ENCODE assay signal across 26 cellular contexts in the genomic region with DNA sequence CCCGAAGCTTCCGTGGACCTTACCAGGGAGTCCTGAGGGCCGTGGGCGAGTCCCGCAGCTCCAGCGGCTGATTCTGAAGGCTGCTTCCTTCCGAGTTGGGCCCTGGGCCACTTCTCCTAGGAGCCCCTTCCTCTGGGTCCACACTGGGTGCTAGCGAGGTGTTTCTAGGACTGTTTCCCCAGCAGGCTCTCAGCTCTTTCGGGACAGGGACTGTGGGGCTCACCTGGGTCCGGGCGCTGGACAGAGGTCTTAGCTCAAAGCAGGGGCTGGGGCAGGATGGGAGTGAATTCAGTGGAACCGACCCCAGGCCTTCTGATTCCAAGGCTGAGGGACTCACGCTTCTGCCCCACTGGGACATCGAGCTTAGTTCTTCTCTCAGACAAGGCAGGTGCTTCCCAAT. TPM values are rescaled to one million over a fixed set of nuclear protein-coding genes. Genes with fewer than 3 reads are reported as not detected.
DNase-seq lines count a peak whose midpoint lies in the region; ATAC-seq, FAIRE-seq and TF ChIP-seq lines count a peak whose summit lies in the region.
"Had no signal": no experiment of that assay in that cellular context is flagged by ENCODE, and none has a peak within 500 bp of the region (broad histone marks: within the 10 kb centered on the region; RNA-seq: fewer than 3 reads in every experiment).

No MANE protein-coding gene starts in this region.

- H2AFZ ChIP-seq in SK-N-SH (ENCODE audit: low read depth) = no peak overlapping the region
- H2AFZ ChIP-seq: GM23338 had no signal

- CTCF ChIA-PET in SK-N-SH (lab: Yijun Ruan, JAX) = interaction anchor here (1.6 kb wide), 1 partner anchor 226 kb away, joined by 4 read pairs; no protein-coding TSS in a partner anchor

- H3K4me1 Mint-ChIP-seq in activated naive CD8-positive, alpha-beta T cell treated with anti-CD3 and anti-CD28 coated beads, Interleukin-2, amount 10 ng/mL, durations not matched to agents 7 days and 5 days = no peaks in the 10 kb centered on the region
- no peaks in the 10 kb centered on the region for H3K4me1 Mint-ChIP-seq in activated naive CD8-positive, alpha-beta T cell treated with anti-CD3 and anti-CD28 coated beads for 36 hours

- H3K4me3 Mint-ChIP-seq in activated naive CD8-positive, alpha-beta T cell treated with anti-CD3 and anti-CD28 coated beads, Interleukin-2, amount 10 ng/mL, durations not matched to agents 7 days and 5 days = no peak overlapping the region
- no peak overlapping the region for H3K4me3 Mint-ChIP-seq in activated naive CD8-positive, alpha-beta T cell treated with anti-CD3 and anti-CD28 coated beads for 36 hours
- H3K4me3 Mint-ChIP-seq: activated naive CD8-positive, alpha-beta T cell; activated T-cell treated with anti-CD3 and anti-CD28 coated beads, Interleukin-2, amount 50 U/mL, for 72 hours; GM23338; memory B cell; naive B cell had no signal

- H3K9me3 Mint-ChIP-seq in activated naive CD8-positive, alpha-beta T cell treated with anti-CD3 and anti-CD28 coated beads, Interleukin-2, amount 10 ng/mL, durations not matched to agents 7 days and 5 days = no peaks in the 10 kb centered on the region
- no peaks in the 10 kb centered on the region for H3K9me3 Mint-ChIP-seq in activated naive CD8-positive, alpha-beta T cell treated with anti-CD3 and anti-CD28 coated beads for 36 hours
- H3K9me3 Mint-ChIP-seq: activated T-cell treated with anti-CD3 and anti-CD28 coated beads, Interleukin-2, amount 50 U/mL, for 72 hours; GM23338; memory B cell; naive B cell had no signal

- no peaks in the 10 kb centered on the region for H3K36me3 Mint-ChIP-seq in activated naive CD8-positive, alpha-beta T cell treated with anti-CD3 and anti-CD28 coated beads, Interleukin-2, amount 10 ng/mL, durations not matched to agents 7 days and 5 days
- no peaks in the 10 kb centered on the region for H3K36me3 Mint-ChIP-seq in activated naive CD8-positive, alpha-beta T cell treated with anti-CD3 and anti-CD28 coated beads for 36 hours
- H3K36me3 Mint-ChIP-seq: activated naive CD8-positive, alpha-beta T cell; memory B cell; naive B cell had no signal

- TF ChIP-seq RAD21 in SK-N-SH (IDR thresholded peaks at IDR 0.05; ENCODE audit: low read length) = no peak

- H3K79me2 ChIP-seq in SK-N-SH (ENCODE audit: insufficient read depth) = no peaks in the 10 kb centered on the region

- H3K9me3 ChIP-seq in WERI-Rb-1 (ENCODE audit: severe bottlenecking) = no peaks in the 10 kb centered on the region
- H3K9me3 ChIP-seq in kidney (ENCODE audit: control insufficient read depth in 1 of 2, low read length in 2 of 2) = no peaks in the 10 kb centered on the region
- H3K9me3 ChIP-seq in SK-N-SH = no peaks in the 10 kb centered on the region
- H3K9me3 ChIP-seq: esophagus squamous epithelium, gastroesophageal sphincter, SJSA1, vagina had no signal

- peak; percentile 21 for DNase-seq in activated naive CD8-positive, alpha-beta T cell treated with anti-CD3 and anti-CD28 coated beads, Interleukin-2, amount 10 ng/mL, durations not matched to agents 7 days and 5 days
- DNase-seq in activated naive CD8-positive, alpha-beta T cell treated with anti-CD3 and anti-CD28 coated beads for 36 hours = no peak
- DNase-seq in WERI-Rb-1 = no peak
- peak; percentile 45 for DNase-seq in kidney
- DNase-seq in stimulated activated CD8-positive, alpha-beta memory T cell treated with anti-CD3 and anti-CD28 coated beads, Interleukin-4, amount 100 ng/mL, for 48 hours = peak; percentile 5
- no peak for DNase-seq in SKM-1 treated with dmso at 0.1 percent for 144 hours (lab: John Stamatoyannopoulos, UW; ENCODE audit: unreplicated experiment)
- no peak for DNase-seq in NCI-H526 treated with DMSO at 0.1 percent for 48 hours (lab: John Stamatoyannopoulos, UW)
- no peak for DNase-seq in SK-N-SH
- DNase-seq: activated T-cell treated with anti-CD3 and anti-CD28 coated beads, Interleukin-2, amount 50 U/mL, for 72 hours; C1 segment of cervical spinal cord; effector memory CD4-positive, alpha-beta T cell; esophagus squamous epithelium; naive B cell; NCI-H1105 treated with DMSO at 0.1 percent for 48 hours; NCI-H446 treated with DMSO at 0.1 percent for 48 hours; right cardiac atrium; T-helper 2 cell had no signal

- H3K27ac ChIP-seq in WERI-Rb-1 (peak overlapping the region; percentile 35), kidney (ENCODE audit: low read depth in 2 of 2, low read length in 2 of 2) (no peak overlapping the region), SK-N-SH (ENCODE audit: low read depth in 2 of 2, low read length in 1 of 2) (no peak overlapping the region)
- H3K27ac ChIP-seq: esophagus squamous epithelium, gastroesophageal sphincter, HL-60, SJSA1, vagina had no signal

- H3K4me3 ChIP-seq in WERI-Rb-1 (ENCODE audit: low read depth, low read length) (no peak overlapping the region), kidney (ENCODE audit: low read length in 2 of 2) (no peak overlapping the region), SK-N-SH (ENCODE audit: low read depth in 2 of 2, low read length in 1 of 2) (no peak overlapping the region)
- H3K4me3 ChIP-seq: esophagus squamous epithelium, gastroesophageal sphincter, GM23338, SJSA1, vagina had no signal

- WGBS in SK-N-SH (ENCODE audit: low lambda C conversion rate) = 81% methylated on average over 6 of the region's 14 CpGs

- no peaks in the 10 kb centered on the region for H3K4me1 ChIP-seq in kidney (ENCODE audit: control insufficient read depth in 1 of 2, insufficient read depth in 1 of 2, low read depth in 1 of 2, low read length in 2 of 2)
- no peaks in the 10 kb centered on the region for H3K4me1 ChIP-seq in SK-N-SH (ENCODE audit: control insufficient read depth in 1 of 2, insufficient read depth in 2 of 2, low read depth in 1 of 2, low read length in 1 of 2)
- H3K4me1 ChIP-seq: gastroesophageal sphincter, SJSA1, vagina had no signal

- intact Hi-C loops in kidney (cut with DNase I) = no loop called here

- H4K20me1 ChIP-seq in SK-N-SH (ENCODE audit: insufficient read depth) = no peaks in the 10 kb centered on the region

- no peaks in the 10 kb centered on the region for H3F3A ChIP-seq in SK-N-SH (replicated peaks; ENCODE audit: insufficient read depth)

- H3K9ac ChIP-seq in kidney (ENCODE audit: low read length in 2 of 2) (no peak overlapping the region), SK-N-SH (no peak overlapping the region)

- TF ChIP-seq CTCF in WERI-Rb-1 (IDR thresholded peaks at IDR 0.05; ENCODE audit: low read depth, low read length) (no peak), kidney (IDR thresholded peaks at IDR 0.05; ENCODE audit: borderline replicate concordance, extremely low read depth, insufficient read depth) (no peak), SK-N-SH (IDR thresholded peaks at IDR 0.05) (no peak)

- H3K9me2 ChIP-seq in SK-N-SH = no peaks in the 10 kb centered on the region

- POLR2A ChIA-PET in activated naive CD8-positive, alpha-beta T cell treated with anti-CD3 and anti-CD28 coated beads, Interleukin-2, amount 10 ng/mL, durations not matched to agents 7 days and 5 days (lab: Charles Lee) = no interaction called here
- POLR2A ChIA-PET in SK-N-SH (lab: Yijun Ruan, JAX) = no interaction called here

- no peak for FAIRE-seq in kidney (lab: Jason Lieb, UNC)
- FAIRE-seq: keratinocyte had no signal

- no peak for ATAC-seq in activated naive CD8-positive, alpha-beta T cell treated with anti-CD3 and anti-CD28 coated beads, Interleukin-2, amount 10 ng/mL, durations not matched to agents 7 days and 5 days (ENCODE audit: low read depth)
- ATAC-seq: activated T-cell treated with anti-CD3 and anti-CD28 coated beads, Interleukin-2, amount 50 U/mL, for 72 hours; gastroesophageal sphincter; GM23338; Panc1 had no signal

- H3K27ac Mint-ChIP-seq in activated naive CD8-positive, alpha-beta T cell treated with anti-CD3 and anti-CD28 coated beads, Interleukin-2, amount 10 ng/mL, durations not matched to agents 7 days and 5 days = no peak overlapping the region
- H3K27ac Mint-ChIP-seq in activated naive CD8-positive, alpha-beta T cell treated with anti-CD3 and anti-CD28 coated beads for 36 hours = no peak overlapping the region
- H3K27ac Mint-ChIP-seq: activated naive CD8-positive, alpha-beta T cell; GM23338; memory B cell had no signal

- H3K27me3 ChIP-seq in WERI-Rb-1 (ENCODE audit: insufficient read depth, low read depth, severe bottlenecking) (no peaks in the 10 kb centered on the region), SK-N-SH (ENCODE audit: insufficient read depth) (no peaks in the 10 kb centered on the region)
- H3K27me3 ChIP-seq: SJSA1, vagina had no signal

- no peak for TF ChIP-seq EP300 in SK-N-SH (IDR thresholded peaks at IDR 0.05; ENCODE audit: borderline replicate concordance in 1 of 2, low read depth in 1 of 2, low read length in 1 of 2)

- H3K36me3 ChIP-seq in WERI-Rb-1 (no peaks in the 10 kb centered on the region), kidney (ENCODE audit: control insufficient read depth in 1 of 2, insufficient read depth in 2 of 2, low read length in 2 of 2) (no peaks in the 10 kb centered on the region), SK-N-SH (replicated peaks in 1 of 2; ENCODE audit: control insufficient read depth in 1 of 2, insufficient read depth in 2 of 2, low read length in 1 of 2) (no peaks in the 10 kb centered on the region)
- H3K36me3 ChIP-seq: esophagus squamous epithelium, gastroesophageal sphincter, SJSA1, vagina had no signal

- no peak overlapping the region for H3K4me2 ChIP-seq in SK-N-SH
- H3K4me2 ChIP-seq: GM23338 had no signal

- no peaks in the 10 kb centered on the region for H3K27me3 Mint-ChIP-seq in activated naive CD8-positive, alpha-beta T cell treated with anti-CD3 and anti-CD28 coated beads, Interleukin-2, amount 10 ng/mL, durations not matched to agents 7 days and 5 days
- H3K27me3 Mint-ChIP-seq in activated naive CD8-positive, alpha-beta T cell treated with anti-CD3 and anti-CD28 coated beads for 36 hours = no peaks in the 10 kb centered on the region
- H3K27me3 Mint-ChIP-seq: memory B cell had no signal

TF ChIP-seq in SK-N-SH, 30 proteins besides CTCF, POLR2A, EP300 and RAD21 (continues in another document):
- TF ChIP-seq RXRA (IDR thresholded peaks at IDR 0.05; ENCODE audit: borderline replicate concordance, low read depth) (no peak), NFIC (IDR thresholded peaks at IDR 0.05; ENCODE audit: borderline replicate concordance) (no peak), TAF1 (IDR thresholded peaks at IDR 0.05; ENCODE audit: borderline replicate concordance, low read depth, low read length) (no peak), NRF1 (IDR thresholded peaks at IDR 0.05; ENCODE audit: low read depth, low read length) (no peak), POLR2AphosphoS5 (IDR thresholded peaks at IDR 0.05; ENCODE audit: low read depth, low read length) (no peak), ELF1 (IDR thresholded peaks at IDR 0.05) (no peak), FOSL2 (IDR thresholded peaks at IDR 0.05; ENCODE audit: borderline replicate concordance, low read depth) (no peak)

RNA-seq across cellular contexts. Expression of gene CSNK1E, which starts 29.3 kb away (rescaled TPM):
- 10 to 100 TPM; 98.5 to 99.3 TPM for total RNA-seq in activated naive CD8-positive, alpha-beta T cell treated with anti-CD3 and anti-CD28 coated beads, Interleukin-2, amount 10 ng/mL, durations not matched to agents 7 days and 5 days
- total RNA-seq in activated naive CD8-positive, alpha-beta T cell treated with anti-CD3 and anti-CD28 coated beads for 36 hours = 100 to 1,000 TPM; 111 to 114 TPM
- 101 TPM for total RNA-seq in kidney
- polyA plus RNA-seq in kidney (ENCODE audit: insufficient read depth, low read depth, low replicate concordance) (33.6 TPM), SK-N-SH (2012; rRNA removed) (126 and 130 TPM in 2 replicates)
- 57.8 and 84.5 TPM in 2 replicates for polyA plus RNA-seq in SK-N-SH (2012; cell fraction: cytosol; rRNA removed)
- 236 and 305 TPM in 2 replicates for polyA plus RNA-seq in SK-N-SH (2012; cell fraction: nucleus; rRNA removed)

Comparison
In these comparisons a context has a peak if more than half of its experiments do, and no peak if none do; other contexts are left out.
1. DNase-seq: peak in activated naive CD8-positive, alpha-beta T cell treated with anti-CD3 and anti-CD28 coated beads, Interleukin-2, amount 10 ng/mL, durations not matched to agents 7 days and 5 days (single experiment), kidney (single experiment) and stimulated activated CD8-positive, alpha-beta memory T cell treated with anti-CD3 and anti-CD28 coated beads, Interleukin-4, amount 100 ng/mL, for 48 hours (single experiment); none in activated naive CD8-positive, alpha-beta T cell treated with anti-CD3 and anti-CD28 coated beads for 36 hours (single experiment), WERI-Rb-1 (single experiment), SKM-1 treated with dmso at 0.1 percent for 144 hours (single experiment), NCI-H526 treated with DMSO at 0.1 percent for 48 hours (single experiment) and SK-N-SH (single experiment).